ENCODE assay signal across 10 cellular contexts in the genomic region with DNA sequence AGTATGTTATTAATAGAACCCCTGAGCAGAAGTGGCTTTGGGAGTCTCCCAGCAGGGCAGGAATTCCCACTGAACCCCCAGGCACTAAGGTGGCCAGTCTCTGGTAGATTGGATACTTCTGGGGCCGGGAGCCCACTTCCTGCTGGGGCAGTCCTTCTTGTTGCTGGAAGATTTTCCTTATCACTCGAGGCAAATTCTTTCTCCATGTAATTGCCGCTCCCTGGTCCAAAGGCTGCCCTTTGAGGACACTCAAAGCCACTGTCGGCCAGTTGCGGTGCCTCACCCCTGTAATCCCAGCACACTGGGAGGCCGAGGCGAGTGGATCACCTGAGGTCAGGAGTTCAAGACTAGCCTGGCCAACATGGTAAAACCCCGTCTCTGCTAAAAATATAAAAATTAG. TPM values are rescaled to one million over a fixed set of nuclear protein-coding genes. Genes with fewer than 3 reads are reported as not detected.
A peak's percentile ranks its signal among the peaks of the same experiment; 100 is the strongest.
DNase-seq lines count a peak whose midpoint lies in the region; ATAC-seq, FAIRE-seq and TF ChIP-seq lines count a peak whose summit lies in the region.
"Had no signal": no experiment of that assay in that cellular context is flagged by ENCODE, and none has a peak within 500 bp of the region (broad histone marks: within the 10 kb centered on the region; RNA-seq: fewer than 3 reads in every experiment).

No MANE protein-coding gene starts in this region.

- no peaks in the 10 kb centered on the region for H3K27me3 Mint-ChIP-seq in central memory CD8-positive, alpha-beta T cell
- no peaks in the 10 kb centered on the region for H3K27me3 Mint-ChIP-seq in naive thymus-derived CD8-positive, alpha-beta T cell

- peak; percentile 33 for DNase-seq in A172 (ENCODE audit: low spot score)
- DNase-seq in LoVo (ENCODE audit: low spot score), result peak; percentile 36
- no peak for DNase-seq in central memory CD8-positive, alpha-beta T cell (ENCODE audit: low spot score in 2 of 2)
- DNase-seq in naive thymus-derived CD8-positive, alpha-beta T cell, result no peak
- DNase-seq in amniotic stem cell (lab: John Stamatoyannopoulos, UW), result no peak
- no peak for DNase-seq in DMS 273 treated with DMSO at 0.1 percent for 48 hours (lab: John Stamatoyannopoulos, UW)
- DNase-seq in H54 (ENCODE audit: insufficient read length, low spot score), result no peak
- no peak for DNase-seq in NCI-H2171 treated with DMSO at 0.1 percent for 48 hours (lab: John Stamatoyannopoulos, UW)
- DNase-seq: activated CD8-positive, alpha-beta memory T cell treated with anti-CD3 and anti-CD28 coated beads, Interleukin-2, amount 50 U/mL, for 48 hours; NCI-H187 had no signal

- no peak for FAIRE-seq in H54 (lab: Jason Lieb, UNC)

- POLR2A ChIA-PET in naive thymus-derived CD8-positive, alpha-beta T cell (lab: Charles Lee), result interaction anchor here (1.2 to 7.8 kb wide), 4 partner anchors 6 to 22 kb away, joined by 4 to 67 read pairs (median 6); partner anchors contain the start of gene TNFRSF1B

- H3K36me3 Mint-ChIP-seq in central memory CD8-positive, alpha-beta T cell (ENCODE audit: insufficient read depth), result no peaks in the 10 kb centered on the region
- H3K36me3 Mint-ChIP-seq in naive thymus-derived CD8-positive, alpha-beta T cell, result no peaks in the 10 kb centered on the region

- H3K9me3 Mint-ChIP-seq in central memory CD8-positive, alpha-beta T cell, result no peaks in the 10 kb centered on the region
- peaks cover 0 to under 1% (median 0%) of the 10 kb centered on the region in 9 donors for H3K9me3 Mint-ChIP-seq in naive thymus-derived CD8-positive, alpha-beta T cell

- H3K4me1 Mint-ChIP-seq in central memory CD8-positive, alpha-beta T cell, result peaks cover 34% of the 10 kb centered on the region
- peaks cover 23 to 69% (median 50%) of the 10 kb centered on the region in 4 donors for H3K4me1 Mint-ChIP-seq in naive thymus-derived CD8-positive, alpha-beta T cell

- no peak for TF ChIP-seq POLR2A in H54 (IDR thresholded peaks at IDR 0.05; ENCODE audit: low read depth, low read length)

- H3K4me3 Mint-ChIP-seq in central memory CD8-positive, alpha-beta T cell, result no peak overlapping the region
- H3K4me3 Mint-ChIP-seq in naive thymus-derived CD8-positive, alpha-beta T cell, result peak overlapping the region in 2 of 10 donors; percentile 33 to 66

- ATAC-seq in central memory CD8-positive, alpha-beta T cell (replicated peaks; ENCODE audit: extremely low read depth, poor library complexity, severe bottlenecking), result no peak
- no peak for ATAC-seq in naive thymus-derived CD8-positive, alpha-beta T cell

- peak overlapping the region; percentile 60 for H3K27ac Mint-ChIP-seq in central memory CD8-positive, alpha-beta T cell (ENCODE audit: low read depth)
- peak overlapping the region in 7 of 10 donors; percentile 73 to 96 (median 84) for H3K27ac Mint-ChIP-seq in naive thymus-derived CD8-positive, alpha-beta T cell

RNA-seq across cellular contexts. Expression of gene TNFRSF1B, which starts 22.6 kb away (rescaled TPM):
- total RNA-seq in A172 (2014; rRNA removed; shearing (Covaris generic)), result not detected in 2 replicates
- 10 to 100 TPM; 16.5 to 18.4 TPM for total RNA-seq in naive thymus-derived CD8-positive, alpha-beta T cell
- polyA plus RNA-seq in naive thymus-derived CD8-positive, alpha-beta T cell, result 10 to 100 TPM; 19.7 to 64.6 (median 21.8) TPM

Comparison
In these comparisons a context has a peak if more than half of its experiments do, and no peak if none do; other contexts are left out.
1. DNase-seq: peak in A172 (single experiment) and LoVo (single experiment); none in central memory CD8-positive, alpha-beta T cell (0 of 2), naive thymus-derived CD8-positive, alpha-beta T cell (0 of 10), amniotic stem cell (single experiment), DMS 273 treated with DMSO at 0.1 percent for 48 hours (single experiment), H54 (single experiment) and NCI-H2171 treated with DMSO at 0.1 percent for 48 hours (single experiment).
2. RNA of gene TNFRSF1B, which starts 22.6 kb away (total RNA-seq): 16.5 to 18.4 TPM in naive thymus-derived CD8-positive, alpha-beta T cell; not detected in A172; every median in the first group is over 10 times any median in the second.